Comparison of ENCODE assay signal across 18 cellular contexts in genomic region chr2:44776924-44777480, GRCh38.
DNase-seq lines count a peak whose midpoint lies in the region; ATAC-seq, FAIRE-seq and TF ChIP-seq lines count a peak whose summit lies in the region.
"Had no signal": no experiment of that assay in that cellular context is flagged by ENCODE, and none has a peak within 500 bp of the region (broad histone marks: within the 10 kb centered on the region; RNA-seq: fewer than 3 reads in every experiment).

No MANE protein-coding gene starts in this region.

- no peaks in the 10 kb centered on the region for H3K36me3 ChIP-seq in skeletal muscle satellite cell (ENCODE audit: insufficient read depth, low read length)
- H3K36me3 ChIP-seq in HepG2 (replicated peaks in 1 of 2; ENCODE audit: control insufficient read depth in 1 of 2, insufficient read depth in 2 of 2, low read length in 2 of 2), result no peaks in the 10 kb centered on the region
- H3K36me3 ChIP-seq in esophagus squamous epithelium, result no peaks in the 10 kb centered on the region
- H3K36me3 ChIP-seq: SJSA1, thoracic aorta had no signal

- no peak for FAIRE-seq in HepG2 (lab: Jason Lieb, UNC)
- FAIRE-seq: TTC549 had no signal

- POLR2A ChIA-PET in HepG2 (lab: Yijun Ruan, JAX), result no interaction called here

- H3K27ac ChIP-seq in HepG2 (ENCODE audit: extremely low read length, insufficient read depth, low read length) (no peak overlapping the region), esophagus squamous epithelium (no peak overlapping the region)
- H3K27ac ChIP-seq: SJSA1, thoracic aorta had no signal

- CTCF ChIA-PET in HepG2 (lab: Yijun Ruan, JAX; ENCODE audit: low intra/inter-chr PET ratio, low total read pairs), result no interaction called here

- peak overlapping the region; percentile 38 for H3K4me2 ChIP-seq in skeletal muscle satellite cell (ENCODE audit: low read length)
- H3K4me2 ChIP-seq in HepG2 (ENCODE audit: low read depth, low read length), result no peak overlapping the region

- TF ChIP-seq CTCF in fibroblast of the aortic adventitia (IDR thresholded peaks at IDR 0.05; ENCODE audit: insufficient read depth, low read length) (no peak), HepG2 (CRISPR knock-in tag; IDR thresholded peaks at IDR 0.05) (no peak), esophagus squamous epithelium (IDR thresholded peaks at IDR 0.05) (no peak)

- H3K27me3 ChIP-seq in skeletal muscle satellite cell (ENCODE audit: control insufficient read depth, insufficient read depth, low read length), result peaks cover 17% of the 10 kb centered on the region
- H3K27me3 ChIP-seq in HepG2 (ENCODE audit: control insufficient read depth in 1 of 2, insufficient read depth in 2 of 2, low read length in 2 of 2), result no peaks in the 10 kb centered on the region
- no peaks in the 10 kb centered on the region for H3K27me3 ChIP-seq in esophagus squamous epithelium

- no peak overlapping the region for H2AFZ ChIP-seq in HepG2 (ENCODE audit: low read length)

- TF ChIP-seq EP300 in HepG2 (IDR thresholded peaks at IDR 0.05; ENCODE audit: low read depth in 2 of 2, low read length in 2 of 2) (no peak), HepG2 (CRISPR knock-in tag; IDR thresholded peaks at IDR 0.05; ENCODE audit: borderline replicate concordance) (no peak)

- BruUV-seq in HepG2 (replicated peaks; lab: Mats Ljungman, UMichigan), result no TSS peak

- no peak overlapping the region for H3K4me3 ChIP-seq in fibroblast of the aortic adventitia (ENCODE audit: low read depth, low read length)
- no peak overlapping the region for H3K4me3 ChIP-seq in skeletal muscle satellite cell (ENCODE audit: low read length)
- H3K4me3 ChIP-seq in HepG2 (replicated peaks in 1 of 3; ENCODE audit: insufficient read depth in 1 of 3, low read depth in 2 of 3, low read length in 3 of 3), result no peak overlapping the region
- H3K4me3 ChIP-seq in esophagus squamous epithelium, result no peak overlapping the region
- H3K4me3 ChIP-seq: lung, SJSA1, thoracic aorta had no signal

- H3K4me1 ChIP-seq in skeletal muscle satellite cell (ENCODE audit: control insufficient read depth, insufficient read depth, low read length) (no peaks in the 10 kb centered on the region), HepG2 (ENCODE audit: insufficient read depth, low read length) (peaks cover 13% of the 10 kb centered on the region), esophagus squamous epithelium (peaks cover 0 to 14% (median 0%) of the 10 kb centered on the region in 3 donors)
- H3K4me1 ChIP-seq: SJSA1 had no signal

- no peaks in the 10 kb centered on the region for H3K79me2 ChIP-seq in HepG2 (ENCODE audit: insufficient read depth, low read length)

- no peaks in the 10 kb centered on the region for H4K20me1 ChIP-seq in HepG2 (ENCODE audit: insufficient read depth, low read length)

- ATAC-seq in HepG2, result no peak
- no peak for ATAC-seq in HG02588 (IDR thresholded peaks at IDR 0.05; ENCODE audit: unreplicated experiment)
- ATAC-seq: activated CD8-positive, alpha-beta T cell treated with anti-CD3 and anti-CD28 coated beads, Interleukin-2, amount 10 ng/mL, durations not matched to agents 7 days and 5 days; activated T-helper 17 cell treated with anti-CD3 and anti-CD28 coated beads, Interleukin-2, amount 50 U/mL, for 72 hours; effector memory CD8-positive, alpha-beta T cell had no signal

- 77% methylated on average over 7 of the region's 7 CpGs for WGBS in HepG2 (ENCODE audit: low lambda C conversion rate)
- 63 to 82% methylated on average over 7 of the region's 7 CpGs for WGBS in esophagus squamous epithelium, 2 donors

- intact Hi-C loops in HepG2 (cut with micrococcal nuclease; ENCODE audit: unreplicated experiment) (no loop called here), esophagus squamous epithelium (cut with DNase I) (no loop called here)

- no peak for TF ChIP-seq POLR2A in HepG2 (IDR thresholded peaks at IDR 0.05; ENCODE audit: insufficient read depth in 1 of 2, low read depth in 2 of 2, low read length in 2 of 2)
- TF ChIP-seq POLR2A in esophagus squamous epithelium (IDR thresholded peaks at IDR 0.05), result no peak

- DNase-seq in NCI-H1092 treated with DMSO at 0.1 percent for 48 hours (lab: John Stamatoyannopoulos, UW), result peak; percentile 61
- DNase-seq in NCI-H1092 (lab: John Stamatoyannopoulos, UW), result no peak
- DNase-seq in NCI-H2227 treated with DMSO at 0.1 percent for 48 hours (lab: John Stamatoyannopoulos, UW), result peak; percentile 93
- DNase-seq in fibroblast of the aortic adventitia (ENCODE audit: low read depth), result peak; percentile 8
- no peak for DNase-seq in HepG2 (ENCODE audit: low spot score)
- no peak for DNase-seq in esophagus squamous epithelium (lab: John Stamatoyannopoulos, UW)
- DNase-seq: 8988T; activated CD8-positive, alpha-beta T cell treated with anti-CD3 and anti-CD28 coated beads, Interleukin-2, amount 10 ng/mL, durations not matched to agents 7 days and 5 days; effector memory CD8-positive, alpha-beta T cell; stimulated activated CD4-positive, alpha-beta T cell treated with anti-CD3 and anti-CD28 coated beads, Interleukin-2, amount 100 ng/mL, for 48 hours; stimulated activated CD8-positive, alpha-beta memory T cell treated with anti-CD3 and anti-CD28 coated beads, Interleukin-4, amount 100 ng/mL, for 48 hours had no signal

- H3K9me3 ChIP-seq in skeletal muscle satellite cell (replicated peaks; ENCODE audit: low read length) (no peaks in the 10 kb centered on the region), HepG2 (ENCODE audit: low read length) (no peaks in the 10 kb centered on the region), esophagus squamous epithelium (peaks cover 0 to 8% (median 0%) of the 10 kb centered on the region in 3 donors)
- H3K9me3 ChIP-seq: SJSA1, thoracic aorta had no signal

- in situ Hi-C loops in HepG2 (cut with HindIII; ENCODE audit: extremely low pct_ligation_motif_present, low pct_unique_long_range_greater_than_20kb), result no loop called here

- no peak for TF ChIP-seq RAD21 in HepG2 (CRISPR knock-in tag; IDR thresholded peaks at IDR 0.05)

- H3K9ac ChIP-seq in skeletal muscle satellite cell (ENCODE audit: low read depth, low read length), result no peak overlapping the region
- no peak overlapping the region for H3K9ac ChIP-seq in HepG2 (ENCODE audit: insufficient read depth, low read depth, low read length)

TF ChIP-seq in HepG2, 621 proteins besides CTCF, POLR2A, EP300 and RAD21:
- no peak for TF ChIP-seq POGK (CRISPR knock-in tag; conservative IDR thresholded peaks at IDR 0.05)
- TF ChIP-seq GRHL1 (CRISPR knock-in tag; conservative IDR thresholded peaks at IDR 0.05), result no peak
- no peak for TF ChIP-seq ZMYM3 (CRISPR knock-in tag; IDR thresholded peaks at IDR 0.05)
- TF ChIP-seq THYN1 (CRISPR knock-in tag; IDR thresholded peaks at IDR 0.05; ENCODE audit: borderline replicate concordance, low read depth), result no peak
- no peak for TF ChIP-seq NR3C1 (CRISPR knock-in tag; IDR thresholded peaks at IDR 0.05)
- no peak for TF ChIP-seq HMG20B (CRISPR knock-in tag; conservative IDR thresholded peaks at IDR 0.05)

Comparison
In these comparisons a context has a peak if more than half of its experiments do, and no peak if none do; other contexts are left out.
1. DNase-seq: peak in NCI-H1092 treated with DMSO at 0.1 percent for 48 hours (single experiment), NCI-H2227 treated with DMSO at 0.1 percent for 48 hours (single experiment) and fibroblast of the aortic adventitia (single experiment); none in NCI-H1092 (single experiment), HepG2 (single experiment) and esophagus squamous epithelium (single experiment).